In genomic region chr19:389935-390289, GRCh38 we compare ENCODE assay signal across 1 cellular context.
TF ChIP-seq lines count a peak whose summit lies in the region.

No MANE protein-coding gene starts in this region.

TF ChIP-seq in H1, 55 proteins besides CTCF, POLR2A, EP300 and RAD21:
- TF ChIP-seq EGR1 (IDR thresholded peaks at IDR 0.05; ENCODE audit: borderline replicate concordance, low read depth, low read length) = no peak
- TF ChIP-seq EZH2 (IDR thresholded peaks at IDR 0.05; ENCODE audit: low read depth, low read length, severe bottlenecking) = no peak
